33 cellular contexts compared by ENCODE assay signal in the genomic region with DNA sequence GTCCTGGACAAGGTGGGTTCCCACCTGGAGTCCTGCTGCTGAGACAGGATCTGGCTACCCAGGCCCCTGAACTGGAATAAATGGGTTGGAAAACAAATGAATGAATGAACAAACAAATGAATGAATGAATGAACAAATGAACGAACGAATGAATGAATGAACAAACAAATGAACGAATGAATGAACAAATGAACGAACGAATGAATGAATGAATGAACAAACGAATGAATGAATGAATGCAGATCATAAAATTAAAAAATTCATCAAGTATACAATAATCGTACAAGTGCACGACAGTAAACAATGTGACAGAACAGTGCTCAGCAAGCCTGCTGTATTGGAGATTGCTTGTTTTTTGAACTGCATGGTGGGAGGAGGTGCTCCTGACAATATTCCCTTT.
"Had no signal": no experiment of that assay in that cellular context is flagged by ENCODE, and none has a peak within 500 bp of the region (broad histone marks: within the 10 kb centered on the region; RNA-seq: fewer than 3 reads in every experiment).

No MANE protein-coding gene starts in this region.

- H3K27me3 ChIP-seq: adrenal gland, body of pancreas, brain microvascular endothelial cell, breast epithelium had no signal

- H3K27ac ChIP-seq: adrenal gland, body of pancreas, brain microvascular endothelial cell, breast epithelium, VCaP had no signal

- H3K9me3 ChIP-seq: adrenal gland, body of pancreas, breast epithelium had no signal

- ATAC-seq: activated CD8-positive, alpha-beta T cell treated with anti-CD3 and anti-CD28 coated beads for 36 hours; activated naive CD4-positive, alpha-beta T cell treated with anti-CD3 and anti-CD28 coated beads, Interleukin-2, amount 50 U/mL, for 72 hours; activated T-cell treated with anti-CD3 and anti-CD28 coated beads, Interleukin-2, amount 50 U/mL, for 4 hours; activated T-cell treated with anti-CD3 and anti-CD28 coated beads, Interleukin-2, amount 50 U/mL, for 72 hours; activated T-helper 17 cell treated with anti-CD3 and anti-CD28 coated beads, Interleukin-2, amount 50 U/mL, for 72 hours; body of pancreas had no signal

- H3K4me1 ChIP-seq: adrenal gland, body of pancreas, breast epithelium had no signal

- H3K36me3 ChIP-seq: adrenal gland, brain microvascular endothelial cell, breast epithelium had no signal

- H3K4me3 ChIP-seq: adrenal gland, body of pancreas, breast epithelium had no signal

- DNase-seq: activated B cell treated with CpG ODN at 0.5 μM for 24 hours; activated CD4-positive, alpha-beta memory T cell treated with anti-CD3 and anti-CD28 coated beads for 36 hours; activated CD4-positive, alpha-beta T cell treated with anti-CD3 and anti-CD28 coated beads for 4 hours; activated CD4-positive, alpha-beta T cell treated with anti-CD3 and anti-CD28 coated beads, Interleukin-2, amount 10 ng/mL, durations not matched to agents 24 days and 14 days; activated CD4-positive, alpha-beta T cell treated with anti-CD3 and anti-CD28 coated beads, Interleukin-2, amount 50 U/mL, for 1 hour; activated CD4-positive, alpha-beta T cell treated with anti-CD3 and anti-CD28 coated beads, Interleukin-2, amount 50 U/mL, for 4 hours; activated CD4-positive, CD25-positive, alpha-beta regulatory T cell treated with anti-CD3 and anti-CD28 coated beads, Interleukin-2, amount 50 U/mL, for 72 hours; activated CD8-positive, alpha-beta memory T cell treated with anti-CD3 and anti-CD28 coated beads, Interleukin-2, amount 50 U/mL, for 4 hours; activated CD8-positive, alpha-beta T cell treated with anti-CD3 and anti-CD28 coated beads for 36 hours; activated effector memory CD4-positive, alpha-beta T cell treated with anti-CD3 and anti-CD28 coated beads, Interleukin-2, amount 50 U/mL, for 16 hours; activated gamma-delta T cell treated with Interleukin-2 at 50 U/mL for 16 hours; activated naive CD4-positive, alpha-beta T cell; activated naive CD4-positive, alpha-beta T cell treated with anti-CD3 and anti-CD28 coated beads for 36 hours; activated naive CD4-positive, alpha-beta T cell treated with anti-CD3 and anti-CD28 coated beads, Interleukin-2, amount 50 U/mL, for 16 hours; activated naive CD8-positive, alpha-beta T cell treated with anti-CD3 and anti-CD28 coated beads for 36 hours; activated T-cell treated with anti-CD3 and anti-CD28 coated beads for 4 hours; activated T-cell treated with anti-CD3 and anti-CD28 coated beads, Interleukin-2, amount 50 U/mL, for 1 hour; activated T-cell treated with anti-CD3 and anti-CD28 coated beads, Interleukin-2, amount 50 U/mL, for 4 hours; activated T-cell treated with anti-CD3 and anti-CD28 coated beads, Interleukin-2, amount 50 U/mL, for 72 hours; adrenal gland; amniotic stem cell; aorta; body of pancreas; brain microvascular endothelial cell; central memory CD4-positive, alpha-beta T cell; T-helper 2 cell; T-helper 9 cell had no signal

- FAIRE-seq: astrocyte, TTC549 had no signal
